1 cellular context compared by ENCODE assay signal in genomic region chr13:36882829-36883390, GRCh38.
TF ChIP-seq lines count a peak whose summit lies in the region.

No MANE protein-coding gene starts in this region.

TF ChIP-seq in IMR-90, 13 proteins besides CTCF, POLR2A, EP300 and RAD21 (continued from another document):
- TF ChIP-seq CEBPB (IDR thresholded peaks at IDR 0.05; ENCODE audit: low read depth, low read length) (no peak), RCOR1 (IDR thresholded peaks at IDR 0.05; ENCODE audit: insufficient replicate concordance, low read length) (no peak), MXI1 (IDR thresholded peaks at IDR 0.05; ENCODE audit: borderline replicate concordance, low read depth, low read length) (no peak), ELK1 (IDR thresholded peaks at IDR 0.05; ENCODE audit: borderline replicate concordance, low read depth, low read length) (no peak), NFE2L2 (IDR thresholded peaks at IDR 0.05; ENCODE audit: low read depth, low read length) (no peak), MAZ (IDR thresholded peaks at IDR 0.05; ENCODE audit: borderline replicate concordance, low read depth, low read length) (no peak), SMC3 (IDR thresholded peaks at IDR 0.05; ENCODE audit: low read depth, low read length) (no peak)
